19 cellular contexts compared by ENCODE assay signal in genomic region chrX:23841847-23842522, GRCh38. TPM values are rescaled to one million over a fixed set of nuclear protein-coding genes. Genes with fewer than 3 reads are reported as not detected.
DNase-seq lines count a peak whose midpoint lies in the region; ATAC-seq, FAIRE-seq and TF ChIP-seq lines count a peak whose summit lies in the region.
"Had no signal": no experiment of that assay in that cellular context is flagged by ENCODE, and none has a peak within 500 bp of the region (broad histone marks: within the 10 kb centered on the region; RNA-seq: fewer than 3 reads in every experiment).

No MANE protein-coding gene starts in this region.

- H3K27ac ChIP-seq in A549 (peak overlapping the region; percentile 38 to 70; a peak in 4 of 6 replicates), hepatocyte (peak overlapping the region; percentile 52)
- H3K27ac ChIP-seq: GM23248 had no signal

- no peak for TF ChIP-seq EP300 in A549 (IDR thresholded peaks at IDR 0.05)

- H3K27me3 Mint-ChIP-seq in Caco-2 (ENCODE audit: insufficient read depth, unreplicated experiment): no peaks in the 10 kb centered on the region
- H3K27me3 Mint-ChIP-seq: CD4-positive, alpha-beta T cell; T-helper 17 cell had no signal

- no peaks in the 10 kb centered on the region for H3K36me3 Mint-ChIP-seq in Caco-2 (ENCODE audit: insufficient read depth, unreplicated experiment)

- no peak for TF ChIP-seq RAD21 in A549 (conservative IDR thresholded peaks at IDR 0.05 in 1 of 2, IDR thresholded peaks at IDR 0.05 in 1 of 2)

- no peak for TF ChIP-seq CTCF in A549 (IDR thresholded peaks at IDR 0.05)
- TF ChIP-seq CTCF in Caco-2 (IDR thresholded peaks at IDR 0.05; ENCODE audit: insufficient read depth in 1 of 2, low read depth in 1 of 2, low read length in 1 of 2, severe bottlenecking in 1 of 2, unreplicated experiment in 1 of 2): no peak
- TF ChIP-seq CTCF in hepatocyte (IDR thresholded peaks at IDR 0.05; ENCODE audit: poor library complexity): no peak

- no peaks in the 10 kb centered on the region for H3K9me3 Mint-ChIP-seq in Caco-2 (ENCODE audit: unreplicated experiment)
- H3K9me3 Mint-ChIP-seq: CD4-positive, alpha-beta T cell had no signal

- peak overlapping the region; percentile 42 for H3K27ac Mint-ChIP-seq in Caco-2 (ENCODE audit: unreplicated experiment)
- H3K27ac Mint-ChIP-seq: CD4-positive, alpha-beta T cell; T-helper 17 cell had no signal

- POLR2A ChIA-PET in A549 (lab: Yijun Ruan, JAX): no interaction called here
- POLR2A ChIA-PET in Caco-2 (lab: Charles Lee): no interaction called here

- DNase-seq in A549 (ENCODE audit: low read depth in 1 of 2, low spot score in 1 of 2): no peak
- no peak for DNase-seq in Caco-2
- peak; percentile 61 for DNase-seq in NCI-H748 (lab: John Stamatoyannopoulos, UW; ENCODE audit: unreplicated experiment)
- DNase-seq in hepatocyte (ENCODE audit: low spot score): peak; percentile 20
- no peak for DNase-seq in SW 1271 (lab: John Stamatoyannopoulos, UW)
- DNase-seq in NCI-H2227 (lab: John Stamatoyannopoulos, UW; ENCODE audit: unreplicated experiment): no peak
- DNase-seq in frontal cortex (ENCODE audit: low spot score in 2 of 2): no peak
- DNase-seq in activated gamma-delta T cell treated with Interleukin-2 at 50 U/mL for 16 hours: no peak
- DNase-seq: Calu3; CD4-positive, alpha-beta T cell; GDM1; GM23248; KBM-7; NCI-H1092; NCI-H2081 treated with DMSO at 0.1 percent for 48 hours; NCI-H446; SHP77 treated with DMSO at 0.1 percent for 48 hours; T-helper 17 cell had no signal

- peaks cover 6% of the 10 kb centered on the region for H3K4me1 Mint-ChIP-seq in Caco-2 (ENCODE audit: low read depth, unreplicated experiment)
- H3K4me1 Mint-ChIP-seq: T-helper 17 cell had no signal

- BruUV-seq in Caco-2 (replicated peaks; lab: Mats Ljungman, UMichigan): no TSS peak

- CTCF ChIA-PET in A549 (lab: Yijun Ruan, JAX): no interaction called here
- CTCF ChIA-PET in Caco-2 (lab: Charles Lee): no interaction called here

- intact Hi-C loops in Caco-2 (cut with micrococcal nuclease; ENCODE audit: unreplicated experiment): no loop called here

- H3K4me2 ChIP-seq in A549: no peak overlapping the region
- no peak overlapping the region for H3K4me2 ChIP-seq in hepatocyte

- H3K79me2 ChIP-seq in hepatocyte: no peaks in the 10 kb centered on the region

- H3K36me3 ChIP-seq in Caco-2 (ENCODE audit: control insufficient read depth, insufficient read depth, low read length): no peaks in the 10 kb centered on the region
- no peaks in the 10 kb centered on the region for H3K36me3 ChIP-seq in hepatocyte (replicated peaks; ENCODE audit: insufficient read depth, low read depth)

- no peaks in the 10 kb centered on the region for H3K9me3 ChIP-seq in A549
- no peaks in the 10 kb centered on the region for H3K9me3 ChIP-seq in Caco-2
- no peaks in the 10 kb centered on the region for H3K9me3 ChIP-seq in hepatocyte (ENCODE audit: low read depth)

- H3K4me1 ChIP-seq in A549: peaks cover 45% of the 10 kb centered on the region
- H3K4me1 ChIP-seq in Caco-2: peaks cover 17% of the 10 kb centered on the region
- H3K4me1 ChIP-seq in hepatocyte (ENCODE audit: insufficient read depth): peaks cover 24% of the 10 kb centered on the region

- H4K20me1 ChIP-seq in hepatocyte (ENCODE audit: insufficient read depth, poor library complexity, severe bottlenecking): no peaks in the 10 kb centered on the region

- H3K9me2 ChIP-seq in hepatocyte (replicated peaks; ENCODE audit: insufficient read depth): no peaks in the 10 kb centered on the region

- H3K27me3 ChIP-seq in Caco-2 (replicated peaks; ENCODE audit: control insufficient read depth, insufficient read depth, low read length) (no peaks in the 10 kb centered on the region), hepatocyte (no peaks in the 10 kb centered on the region)

- H3K4me3 ChIP-seq in A549: no peak overlapping the region
- H3K4me3 ChIP-seq in Caco-2 (ENCODE audit: low read depth, low read length): no peak overlapping the region
- no peak overlapping the region for H3K4me3 ChIP-seq in hepatocyte
- H3K4me3 ChIP-seq: GM12878, GM23248 had no signal

- no peak overlapping the region for H2AFZ ChIP-seq in hepatocyte
- H2AFZ ChIP-seq: GM23248 had no signal

- FAIRE-seq in A549 (lab: Jason Lieb, UNC): no peak
- no peak for FAIRE-seq in frontal cortex (lab: Jason Lieb, UNC)
- FAIRE-seq: GM12878 had no signal

- no peak for ATAC-seq in A549
- ATAC-seq: GM12878, T-helper 17 cell had no signal

- H3K4me3 Mint-ChIP-seq in Caco-2 (ENCODE audit: unreplicated experiment): no peak overlapping the region
- H3K4me3 Mint-ChIP-seq: CD4-positive, alpha-beta T cell; T-helper 17 cell had no signal

- no peak for TF ChIP-seq POLR2A in A549 (IDR thresholded peaks at IDR 0.05; ENCODE audit: low read length)

- WGBS in A549 (ENCODE audit: missing lambda C conversion rate): 70% methylated on average over 4 of the region's 4 CpGs
- WGBS in hepatocyte (ENCODE audit: low lambda C conversion rate, missing lambda C conversion rate): 87% methylated on average over 4 of the region's 4 CpGs

TF ChIP-seq in A549, 52 proteins besides CTCF, POLR2A, EP300 and RAD21:
- 0 out of 4 replicates have a peak, but pooled peaks of 1 of the 2 experiments have one; percentile 5 for TF ChIP-seq CEBPB (IDR thresholded peaks at IDR 0.05)
- no peak for TF ChIP-seq RARB (CRISPR knock-in tag; IDR thresholded peaks at IDR 0.05)
TF ChIP-seq in A549: peak in this region for 1.

RNA-seq across cellular contexts. Expression of gene SAT1, which starts 59.0 kb away (rescaled TPM):
- polyA plus RNA-seq in A549 (2011; rRNA removed) (2,314 and 3,185 TPM in 2 replicates), A549 (2017; fragmentation: RNase III; extraction: RNeasy Plus Mini Kit Qiagen cat#74134 plus additional on column Dnase treatment) (458 to 607 TPM (median 585 TPM) in 3 replicates), hepatocyte (2,173 and 2,458 TPM in 2 replicates)
- 394 and 479 TPM in 2 replicates for polyA plus RNA-seq in A549 (2012; cell fraction: cytosol; rRNA removed)
- 830 and 1,625 TPM in 2 replicates for polyA plus RNA-seq in A549 (2012; cell fraction: nucleus; rRNA removed)
- polyA minus RNA-seq in A549 (2011; rRNA and poly(A)+ RNA removed): 644 and 676 TPM in 2 replicates
- total RNA-seq in Caco-2 (2022) (151 and 155 TPM in 2 replicates), hepatocyte (1,753 and 1,822 TPM in 2 replicates), frontal cortex (42.8 TPM)

Comparison
In these comparisons a context has a peak if more than half of its experiments do, and no peak if none do; other contexts are left out.
1. DNase-seq: peak in NCI-H748 (single experiment) and hepatocyte (single experiment); none in A549 (0 of 2), Caco-2 (0 of 2), SW 1271 (0 of 2), NCI-H2227 (single experiment), frontal cortex (0 of 2) and activated gamma-delta T cell treated with Interleukin-2 at 50 U/mL for 16 hours (single experiment).
2. RNA of gene SAT1, which starts 59.0 kb away (total RNA-seq): 1,753 to 1,822 TPM in hepatocyte; 151 to 155 TPM in Caco-2 and 42.8 TPM in frontal cortex (single experiment); every median in the first group is over 10 times any median in the second.